ENCODE assay signal across 1 cellular context in the genomic region with DNA sequence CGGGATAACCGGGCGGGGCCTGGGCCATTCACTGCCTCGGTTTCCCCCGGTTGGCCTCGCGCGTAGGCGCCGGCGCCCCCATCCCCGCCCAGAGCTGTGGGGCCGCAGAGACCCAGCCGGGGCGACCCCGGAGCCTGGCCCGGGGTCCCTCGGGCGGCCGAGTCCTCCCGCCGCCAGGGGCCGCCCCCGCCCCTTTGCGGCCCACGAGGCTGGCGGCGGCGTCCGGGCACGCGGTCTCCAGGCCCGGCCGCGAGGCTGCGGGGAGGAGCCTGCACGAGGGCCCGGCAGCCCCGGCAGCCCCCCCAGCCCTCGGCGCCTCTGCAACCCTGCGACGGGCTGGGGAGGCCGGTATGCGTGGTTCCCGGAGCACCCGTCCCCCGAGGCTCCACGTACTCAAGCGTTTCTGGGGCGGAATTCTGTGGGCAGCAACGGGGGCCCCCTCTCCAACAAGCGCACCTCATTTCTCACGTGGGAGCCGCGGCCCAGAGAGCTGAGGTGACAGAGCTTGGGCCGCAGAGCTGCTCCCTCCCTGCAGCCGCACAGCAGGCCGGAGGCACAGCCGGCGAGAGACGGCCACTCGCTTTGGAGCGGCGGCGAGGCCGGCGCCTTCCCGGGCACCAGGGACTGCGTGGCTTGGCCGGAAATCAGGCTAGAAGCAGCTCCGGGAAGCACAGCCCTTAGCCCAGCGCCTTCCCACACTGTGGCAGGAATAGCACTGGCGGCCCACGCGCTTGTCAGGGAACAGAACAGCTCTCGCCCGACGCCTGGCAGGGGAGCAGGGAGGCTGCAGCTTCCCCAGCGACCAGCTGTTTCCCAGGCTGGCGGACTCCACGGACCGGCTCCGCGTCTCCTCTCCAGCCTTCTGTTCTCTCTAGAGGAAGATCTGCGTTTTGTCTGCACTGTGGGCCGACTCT.
TF ChIP-seq lines count a peak whose summit lies in the region.

No MANE protein-coding gene starts in this region.

TF ChIP-seq in SK-N-SH, 30 proteins besides CTCF, POLR2A, EP300 and RAD21 (continued from another document):
- TF ChIP-seq, protein P1, sequence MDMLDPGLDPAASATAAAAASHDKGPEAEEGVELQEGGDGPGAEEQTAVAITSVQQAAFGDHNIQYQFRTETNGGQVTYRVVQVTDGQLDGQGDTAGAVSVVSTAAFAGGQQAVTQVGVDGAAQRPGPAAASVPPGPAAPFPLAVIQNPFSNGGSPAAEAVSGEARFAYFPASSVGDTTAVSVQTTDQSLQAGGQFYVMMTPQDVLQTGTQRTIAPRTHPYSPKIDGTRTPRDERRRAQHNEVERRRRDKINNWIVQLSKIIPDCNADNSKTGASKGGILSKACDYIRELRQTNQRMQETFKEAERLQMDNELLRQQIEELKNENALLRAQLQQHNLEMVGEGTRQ (IDR thresholded peaks at IDR 0.05; ENCODE audit: borderline replicate concordance, low read depth, low read length): no peak
- TF ChIP-seq YY1 (IDR thresholded peaks at IDR 0.05; ENCODE audit: low read depth) (no peak), CHD2 (IDR thresholded peaks at IDR 0.05; ENCODE audit: low read length, partially characterized antibody) (no peak), MXI1 (IDR thresholded peaks at IDR 0.05; ENCODE audit: low read depth, low read length) (peak; percentile 52), FOXJ3 (CRISPR knock-in tag; IDR thresholded peaks at IDR 0.05) (no peak)
- TF ChIP-seq, protein P2, sequence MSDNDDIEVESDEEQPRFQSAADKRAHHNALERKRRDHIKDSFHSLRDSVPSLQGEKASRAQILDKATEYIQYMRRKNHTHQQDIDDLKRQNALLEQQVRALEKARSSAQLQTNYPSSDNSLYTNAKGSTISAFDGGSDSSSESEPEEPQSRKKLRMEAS (IDR thresholded peaks at IDR 0.05; ENCODE audit: low read depth): peak; percentile 89; the same call in 1 of the 2 replicates
